Comparison of ENCODE assay signal across 11 cellular contexts in the genomic region with DNA sequence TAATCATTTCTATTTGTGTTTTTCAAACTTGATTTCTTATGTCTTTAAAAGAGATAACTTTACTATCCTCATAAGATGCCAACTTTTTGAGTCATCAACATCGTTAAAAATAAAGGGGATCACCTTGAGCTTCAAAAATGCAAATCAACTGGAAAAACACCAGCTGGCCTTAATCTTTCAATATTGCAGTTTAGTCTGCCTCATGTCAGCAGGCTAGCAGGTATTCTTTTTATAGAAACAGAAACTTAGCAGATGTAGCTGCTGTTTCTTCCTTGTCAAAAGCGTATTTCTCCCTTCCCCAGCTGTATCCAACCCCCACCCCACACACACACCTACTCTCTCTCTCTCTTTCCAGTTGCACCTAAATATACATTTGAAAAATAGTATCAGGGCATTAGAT.
DNase-seq lines count a peak whose midpoint lies in the region; ATAC-seq, FAIRE-seq and TF ChIP-seq lines count a peak whose summit lies in the region.
"Had no signal": no experiment of that assay in that cellular context is flagged by ENCODE, and none has a peak within 500 bp of the region (broad histone marks: within the 10 kb centered on the region; RNA-seq: fewer than 3 reads in every experiment).

No MANE protein-coding gene starts in this region.

- no peaks in the 10 kb centered on the region for H3K4me1 ChIP-seq in GM23248 (ENCODE audit: insufficient read depth)
- H3K4me1 ChIP-seq: transverse colon had no signal

- peak; percentile 97 for ATAC-seq in HG02840 (IDR thresholded peaks at IDR 0.05; ENCODE audit: low FRiP score, unreplicated experiment)
- ATAC-seq: natural killer cell treated with Interleukin-12 subunit alpha and Interleukin-12 subunit beta and Interleukin-15 and Interleukin-18, amount 100 ng/mL, for 72 hours had no signal

- H3F3A ChIP-seq in GM23248 (ENCODE audit: insufficient read depth), result no peaks in the 10 kb centered on the region

- H3K79me2 ChIP-seq in GM23248 (ENCODE audit: insufficient read depth), result no peaks in the 10 kb centered on the region

- H3K4me2 ChIP-seq in GM23248 (ENCODE audit: unreplicated experiment), result no peak overlapping the region

- in situ Hi-C loops in ACHN (cut with HindIII; ENCODE audit: low pct_ligation_motif_present, low pct_unique_long_range_greater_than_20kb, low sequenced_read_pairs), result no loop called here
- in situ Hi-C loops in GM23248 (cut with MboI), result no loop called here

- 9 to 18% methylated on average over 2 of the region's 2 CpGs for WGBS in GM23248 (ENCODE audit: low coverage in 1 of 2, low lambda C conversion rate in 2 of 2, missing lambda C conversion rate in 2 of 2), 2 experiments

- peak; percentile 21 for FAIRE-seq in D721Med (lab: Jason Lieb, UNC)

- H3K9me3 ChIP-seq in GM23248 (ENCODE audit: low read depth), result peaks cover 3% of the 10 kb centered on the region
- H3K9me3 ChIP-seq: transverse colon had no signal

- H3K9me2 ChIP-seq in GM23248 (ENCODE audit: insufficient read depth), result no peaks in the 10 kb centered on the region; the same call in 1 of the 2 replicates

- no peak overlapping the region for H3K4me3 ChIP-seq in GM23248
- H3K4me3 ChIP-seq: transverse colon had no signal

- H3K9ac ChIP-seq in GM23248, result no peak overlapping the region

- H3K27me3 ChIP-seq in GM23248 (replicated peaks; ENCODE audit: insufficient read depth), result no peaks in the 10 kb centered on the region
- H3K27me3 ChIP-seq: transverse colon had no signal

- no peak for TF ChIP-seq CTCF in D721Med (IDR thresholded peaks at IDR 0.05; ENCODE audit: insufficient read depth, missing control alignments)

- no peak overlapping the region for H3K27ac ChIP-seq in GM23248
- H3K27ac ChIP-seq: transverse colon had no signal

- DNase-seq in D721Med (ENCODE audit: insufficient read length, low spot score) (no peak), GM19240 (ENCODE audit: insufficient read length, low spot score) (peak; percentile 7), HT-29 (ENCODE audit: low spot score) (peak; percentile 9), UCSD-AML1 (lab: John Stamatoyannopoulos, UW; ENCODE audit: unreplicated experiment) (no peak), ACHN (no peak), GM23248 (no peak)
- DNase-seq in activated CD4-positive, CD25-positive, alpha-beta regulatory T cell treated with anti-CD3 and anti-CD28 coated beads, Interleukin-2, amount 50 U/mL, for 72 hours, result no peak
- DNase-seq: stimulated activated CD4-positive, alpha-beta T cell treated with anti-CD3 and anti-CD28 coated beads, Interleukin-2, amount 100 ng/mL, for 24 hours; transverse colon had no signal

- H4K20me1 ChIP-seq in GM23248 (ENCODE audit: insufficient read depth), result no peaks in the 10 kb centered on the region

- no peaks in the 10 kb centered on the region for H3K36me3 ChIP-seq in GM23248 (ENCODE audit: low read depth)
- H3K36me3 ChIP-seq: transverse colon had no signal

- no peak overlapping the region for H2AFZ ChIP-seq in GM23248

Comparison
In these comparisons a context has a peak if more than half of its experiments do, and no peak if none do; other contexts are left out.
1. DNase-seq: peak in GM19240 (single experiment) and HT-29 (single experiment); none in D721Med (single experiment), UCSD-AML1 (single experiment), ACHN (single experiment), GM23248 (single experiment) and activated CD4-positive, CD25-positive, alpha-beta regulatory T cell treated with anti-CD3 and anti-CD28 coated beads, Interleukin-2, amount 50 U/mL, for 72 hours (single experiment).